Comparison of ENCODE assay signal across 12 cellular contexts in genomic region chr15:38702178-38702912, GRCh38.
DNase-seq lines count a peak whose midpoint lies in the region; ATAC-seq and TF ChIP-seq lines count a peak whose summit lies in the region.
"Had no signal": no experiment of that assay in that cellular context is flagged by ENCODE, and none has a peak within 500 bp of the region (broad histone marks: within the 10 kb centered on the region; RNA-seq: fewer than 3 reads in every experiment).

No MANE protein-coding gene starts in this region.

- H3K27ac ChIP-seq in RWPE1 (no peak overlapping the region), gastroesophageal sphincter (no peak overlapping the region), osteoblast (ENCODE audit: low read depth, low read length) (no peak overlapping the region)
- H3K27ac ChIP-seq: psoas muscle had no signal

- 59 to 100% methylated on average over 1 to 2 of the region's 3 CpGs for WGBS in gastroesophageal sphincter (ENCODE audit: low coverage in 1 of 2), 2 donors

- H3K4me1 ChIP-seq in gastroesophageal sphincter (no peaks in the 10 kb centered on the region), osteoblast (ENCODE audit: insufficient read depth, low read length) (no peaks in the 10 kb centered on the region)
- H3K4me1 ChIP-seq: psoas muscle had no signal

- H3K79me2 ChIP-seq in osteoblast (ENCODE audit: insufficient read depth, low read length), result no peaks in the 10 kb centered on the region

- H4K20me1 ChIP-seq in osteoblast (ENCODE audit: insufficient read depth, low read length), result no peaks in the 10 kb centered on the region

- ATAC-seq in gastroesophageal sphincter, result no peak
- ATAC-seq in HG02588 (IDR thresholded peaks at IDR 0.05; ENCODE audit: unreplicated experiment), result no peak
- ATAC-seq: left cardiac atrium, psoas muscle had no signal

- no peaks in the 10 kb centered on the region for H3K36me3 ChIP-seq in gastroesophageal sphincter
- H3K36me3 ChIP-seq in osteoblast (ENCODE audit: insufficient read depth, low read length), result no peaks in the 10 kb centered on the region

- no peak for TF ChIP-seq POLR2A in gastroesophageal sphincter (IDR thresholded peaks at IDR 0.05)

- no peak overlapping the region for H2AFZ ChIP-seq in osteoblast (ENCODE audit: low read length)

- no peak for TF ChIP-seq CTCF in RWPE1 (conservative IDR thresholded peaks at IDR 0.05; ENCODE audit: low read depth)
- no peak for TF ChIP-seq CTCF in gastroesophageal sphincter (IDR thresholded peaks at IDR 0.05)
- no peak for TF ChIP-seq CTCF in osteoblast (IDR thresholded peaks at IDR 0.05; ENCODE audit: extremely low read depth, low read depth, low read length)

- CTCF ChIA-PET in RWPE1 (lab: Yijun Ruan, JAX), result interaction anchor here (1.2 kb wide), 1 partner anchor 12 kb away, joined by 5 read pairs; no protein-coding TSS in a partner anchor

- H3K4me3 ChIP-seq in gastroesophageal sphincter (no peak overlapping the region), osteoblast (ENCODE audit: insufficient read depth, low read length) (no peak overlapping the region)
- H3K4me3 ChIP-seq: psoas muscle had no signal

- H3K27me3 ChIP-seq in gastroesophageal sphincter (peaks cover 4% of the 10 kb centered on the region), osteoblast (ENCODE audit: insufficient read depth, low read length) (no peaks in the 10 kb centered on the region)

- no peak overlapping the region for H3K4me2 ChIP-seq in osteoblast (ENCODE audit: insufficient read depth, low read length)

- no peak for TF ChIP-seq EP300 in gastroesophageal sphincter (IDR thresholded peaks at IDR 0.05)

- DNase-seq in NCI-H748 (lab: John Stamatoyannopoulos, UW; ENCODE audit: unreplicated experiment), result peak; percentile 49
- no peak for DNase-seq in NCI-H748 treated with DMSO at 0.1 percent for 48 hours (lab: John Stamatoyannopoulos, UW)
- DNase-seq in RWPE1 (ENCODE audit: low spot score), result peak; percentile 69
- DNase-seq in islet precursor cell, result peak; percentile 84
- no peak for DNase-seq in activated CD8-positive, alpha-beta memory T cell treated with anti-CD3 and anti-CD28 coated beads for 24 hours
- DNase-seq in osteoblast (ENCODE audit: insufficient read length, low spot score, missing footprints), result no peak
- DNase-seq: activated CD4-positive, alpha-beta T cell treated with anti-CD3 and anti-CD28 coated beads, Interleukin-2, amount 10 ng/mL, durations not matched to agents 24 days and 14 days; activated effector memory CD4-positive, alpha-beta T cell treated with anti-CD3 and anti-CD28 coated beads, Interleukin-2, amount 50 U/mL, for 16 hours; left cardiac atrium; psoas muscle had no signal

- H3K9me3 ChIP-seq in gastroesophageal sphincter, result no peaks in the 10 kb centered on the region
- H3K9me3 ChIP-seq in osteoblast (ENCODE audit: low read depth, low read length), result no peaks in the 10 kb centered on the region
- H3K9me3 ChIP-seq: psoas muscle had no signal

- POLR2A ChIA-PET in RWPE1 (lab: Yijun Ruan, JAX; ENCODE audit: low non-redundant PET), result no interaction called here

Comparison
In these comparisons a context has a peak if more than half of its experiments do, and no peak if none do; other contexts are left out.
1. DNase-seq: peak in NCI-H748 (single experiment), RWPE1 (single experiment) and islet precursor cell (single experiment); none in NCI-H748 treated with DMSO at 0.1 percent for 48 hours (single experiment), activated CD8-positive, alpha-beta memory T cell treated with anti-CD3 and anti-CD28 coated beads for 24 hours (single experiment) and osteoblast (single experiment).